30 cellular contexts compared by ENCODE assay signal in the genomic region with DNA sequence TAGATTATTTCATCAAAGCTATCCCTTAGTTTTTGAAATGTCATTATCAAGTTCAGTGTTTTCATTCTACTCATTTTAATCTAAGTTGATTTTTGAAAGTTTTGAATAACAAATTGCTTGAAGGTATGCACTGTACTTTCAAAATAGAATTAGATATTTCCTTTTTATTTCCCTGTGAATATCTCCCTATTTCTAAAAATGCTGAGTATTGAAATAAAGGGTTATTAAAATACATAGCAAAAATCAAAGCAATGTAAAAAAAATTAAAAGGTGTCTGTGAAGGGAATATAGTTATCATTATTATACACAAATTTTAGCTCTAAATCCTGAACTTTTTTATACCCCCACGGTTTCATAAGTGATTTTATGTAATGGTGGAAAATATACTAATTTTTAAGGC.
"Had no signal": no experiment of that assay in that cellular context is flagged by ENCODE, and none has a peak within 500 bp of the region (broad histone marks: within the 10 kb centered on the region; RNA-seq: fewer than 3 reads in every experiment).

No MANE protein-coding gene starts in this region.

- H3K4me2 ChIP-seq: smooth muscle cell had no signal

- H3K27me3 ChIP-seq: neutrophil, ovary, spleen, suprapubic skin, testis, tibial artery, transverse colon, upper lobe of right lung, uterus had no signal

- H3K9ac ChIP-seq: parathyroid adenoma had no signal

- H3K4me3 ChIP-seq: ovary, psoas muscle, skin epidermis, smooth muscle cell, spleen, suprapubic skin, testis, tibial artery, transverse colon, upper lobe of right lung, uterus had no signal

- H3K27ac ChIP-seq: neutrophil, ovary, parathyroid adenoma, psoas muscle, skin epidermis, spleen, suprapubic skin, testis, tibial artery, transverse colon, upper lobe of right lung, uterus had no signal

- H3K79me2 ChIP-seq: parathyroid adenoma had no signal

- H3K36me3 ChIP-seq: neutrophil, ovary, spleen, suprapubic skin, tibial artery, transverse colon, upper lobe of right lung, uterus had no signal

- H2AFZ ChIP-seq: parathyroid adenoma had no signal

- DNase-seq: naive thymus-derived CD8-positive, alpha-beta T cell; nephron progenitor cell; nucleus accumbens; ovary; posterior cingulate gyrus; psoas muscle; right cardiac atrium; spleen; stimulated activated CD4-positive, alpha-beta T cell treated with anti-CD3 and anti-CD28 coated beads, Interleukin-12 subunit alpha, Interleukin-12 subunit beta, amount 100 ng/mL, for 4 hours; stimulated activated CD4-positive, alpha-beta T cell treated with anti-CD3 and anti-CD28 coated beads, Interleukin-1b, Interleukin-23, amount 100 ng/mL, for 48 hours; stimulated activated CD4-positive, alpha-beta T cell treated with anti-CD3 and anti-CD28 coated beads, Interleukin-4, amount 100 ng/mL, for 1 hour; stimulated activated CD4-positive, alpha-beta T cell treated with anti-CD3 and anti-CD28 coated beads, Interleukin-4, amount 100 ng/mL, for 4 hours; stimulated activated CD8-positive, alpha-beta memory T cell treated with anti-CD3 and anti-CD28 coated beads, Interleukin-4, amount 100 ng/mL, for 48 hours; stimulated activated naive CD4-positive, alpha-beta T cell; stimulated activated naive CD8-positive, alpha-beta T cell treated with anti-CD3 and anti-CD28 coated beads, Interleukin-15, amount 100 ng/mL, for 72 hours; stimulated activated naive CD8-positive, alpha-beta T cell treated with anti-CD3 and anti-CD28 coated beads, Interleukin-15, Interleukin-2, amounts not matched to agents 100 U/mL and 50 U/mL, for 24 hours; substantia nigra; testis; tibial artery; transverse colon; upper lobe of right lung; uterus had no signal

- H3K9me3 ChIP-seq: ovary, psoas muscle, suprapubic skin, testis, transverse colon, upper lobe of right lung, uterus had no signal

- H3K4me1 ChIP-seq: parathyroid adenoma, psoas muscle, spleen, suprapubic skin, testis, tibial artery, transverse colon, upper lobe of right lung, uterus had no signal

- ATAC-seq: naive thymus-derived CD8-positive, alpha-beta T cell; natural killer cell treated with Interleukin-12 subunit alpha and Interleukin-12 subunit beta and Interleukin-15 and Interleukin-18, amount 100 ng/mL, for 72 hours; psoas muscle; right cardiac atrium; sciatic nerve; stimulated activated memory B cell treated with anti-CD40 and anti-IgM and Interleukin-4, amounts not matched to agents 10 μg/mL and 1 μg/mL and 100 μg/mL, for 72 hours; stimulated activated naive CD8-positive, alpha-beta T cell treated with anti-CD3 and anti-CD28 coated beads, Interleukin-15, amount 100 ng/mL, for 72 hours; stimulated activated naive CD8-positive, alpha-beta T cell treated with anti-CD3 and anti-CD28 coated beads, Interleukin-15, Interleukin-2, amounts not matched to agents 100 U/mL and 50 U/mL, for 24 hours; upper lobe of right lung had no signal
